In the genomic region with DNA sequence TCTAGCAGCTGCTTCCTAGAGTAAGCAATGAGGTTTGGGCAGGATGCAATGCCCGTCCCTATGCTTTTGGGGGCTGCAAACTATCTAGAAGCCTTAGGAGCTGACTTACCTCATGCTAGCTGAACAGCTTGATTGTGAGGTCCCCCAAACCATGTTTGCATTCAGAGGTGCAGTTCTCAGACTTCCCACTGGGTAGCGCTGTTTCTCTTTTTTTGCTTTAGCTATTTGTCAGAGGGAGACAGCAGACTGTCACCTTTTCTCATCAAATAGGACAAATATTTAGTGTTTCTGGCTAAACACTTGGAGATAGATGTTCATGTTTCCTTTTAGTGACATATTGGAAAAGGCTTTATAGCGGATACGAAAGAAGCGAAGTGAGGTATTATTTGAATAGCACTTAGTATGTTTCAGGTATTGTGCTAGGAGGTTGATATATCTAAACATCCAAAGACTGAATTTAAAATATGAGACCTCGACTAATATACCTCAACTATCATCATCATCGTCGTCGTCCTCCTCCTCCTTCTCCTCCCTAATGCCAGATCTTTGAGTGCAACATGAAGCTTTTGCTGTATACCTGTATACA, we compare ENCODE assay signal across 8 cellular contexts. TPM values are rescaled to one million over a fixed set of nuclear protein-coding genes. Genes with fewer than 3 reads are reported as not detected.
DNase-seq lines count a peak whose midpoint lies in the region; ATAC-seq, FAIRE-seq and TF ChIP-seq lines count a peak whose summit lies in the region.

No MANE protein-coding gene starts in this region.

- intact Hi-C loops in K562 (cut with micrococcal nuclease), result loop anchor here (1.0 to 5.0 kb wide), 6 partner anchors 211 to 956 kb away; no protein-coding TSS in a partner anchor

- ATAC-seq in HG02798 (IDR thresholded peaks at IDR 0.05; ENCODE audit: poor library complexity, unreplicated experiment), result peak; percentile 88
- peak; percentile 93 for ATAC-seq in K562

- peak; percentile 86 to 90 for TF ChIP-seq RAD21 in K562 (CRISPR knock-in tag; conservative IDR thresholded peaks at IDR 0.05 in 1 of 2, IDR thresholded peaks at IDR 0.05 in 1 of 2)

- H3K79me2 ChIP-seq in K562 (ENCODE audit: control insufficient read depth, insufficient read depth, low read length), result no peaks in the 10 kb centered on the region

- POLR2A ChIA-PET in K562 (lab: Yijun Ruan, JAX), result no interaction called here

- BruUV-seq in K562 (replicated peaks; lab: Mats Ljungman, UMichigan), result no TSS peak

- WGBS in K562 (ENCODE audit: insufficient coverage, low coverage, missing lambda C conversion rate), result 0% methylated on average over 9 of the region's 9 CpGs

- no peaks in the 10 kb centered on the region for H3K9me3 ChIP-seq in K562 (replicated peaks; ENCODE audit: control insufficient read depth, insufficient read depth, low read depth, low read length)

- no peak overlapping the region for H3K4me2 ChIP-seq in K562 (ENCODE audit: insufficient read depth, low read length)

- no peaks in the 10 kb centered on the region for H3K9me1 ChIP-seq in K562 (ENCODE audit: control insufficient read depth, insufficient read depth, low read length)

- H3K36me3 ChIP-seq in K562 (ENCODE audit: control insufficient read depth, insufficient read depth, low read length), result no peaks in the 10 kb centered on the region

- CTCF ChIA-PET in K562 (lab: Yijun Ruan, JAX; ENCODE audit: low intra/inter-chr PET ratio), result interaction anchor here (3.4 kb wide), 1 partner anchor 333 kb away, joined by 28 read pairs; no protein-coding TSS in a partner anchor

- H3K4me3 ChIP-seq in K562, result no peak overlapping the region

- no peak for TF ChIP-seq POLR2A in K562 (conservative IDR thresholded peaks at IDR 0.05)

- peak; percentile 86 for FAIRE-seq in K562 (lab: Jason Lieb, UNC)

- DNase-seq in NCI-H524 (lab: John Stamatoyannopoulos, UW) (peak; percentile 2 to 64), NCI-H524 treated with DMSO at 0.1 percent for 48 hours (lab: John Stamatoyannopoulos, UW) (no peak), NCI-H146 (lab: John Stamatoyannopoulos, UW) (peak; percentile 45), T1000 (lab: John Stamatoyannopoulos, UW) (peak; percentile 19), K562 (ENCODE audit: extremely low read depth in 1 of 4, low spot score in 3 of 4) (peak; percentile 52 to 73 (median 59)), iPS-NIHi7 (ENCODE audit: extremely low spot score) (peak; percentile 71)
- DNase-seq in stimulated activated CD4-positive, alpha-beta T cell treated with anti-CD3 and anti-CD28 coated beads, Interleukin-15, amount 100 ng/mL, for 48 hours (ENCODE audit: low read depth in 2 of 2), result peak; percentile 56 to 71

- no peak overlapping the region for H3K9ac ChIP-seq in K562 (ENCODE audit: insufficient read depth in 1 of 2, low read depth in 2 of 2, low read length in 2 of 2)

- no peak overlapping the region for H3K27ac ChIP-seq in K562 (ENCODE audit: extremely low read depth, low read depth, low read length)

- no peak for TF ChIP-seq EP300 in K562 (IDR thresholded peaks at IDR 0.05; ENCODE audit: low read length)

- in situ Hi-C loops in K562 (cut with MboI), result loop anchor here (5.0 to 25.0 kb wide), 2 partner anchors 331 to 956 kb away; no protein-coding TSS in a partner anchor

- peak; percentile 67 to 89 (median 87) for TF ChIP-seq CTCF in K562 (IDR thresholded peaks at IDR 0.05 in 2 of 3, conservative IDR thresholded peaks at IDR 0.05 in 1 of 3; ENCODE audit: insufficient read depth in 2 of 3, low read depth in 1 of 3, low read length in 3 of 3)

- H4K20me1 ChIP-seq in K562 (replicated peaks; ENCODE audit: control insufficient read depth, insufficient read depth, low read length), result no peaks in the 10 kb centered on the region

- no peaks in the 10 kb centered on the region for H3K4me1 ChIP-seq in K562 (replicated peaks in 1 of 2; ENCODE audit: control insufficient read depth in 2 of 2, insufficient read depth in 2 of 2, low read length in 2 of 2)

- no peak overlapping the region for H2AFZ ChIP-seq in K562 (ENCODE audit: low read depth, low read length)

- H3K27me3 ChIP-seq in K562 (ENCODE audit: control insufficient read depth in 2 of 2, insufficient read depth in 2 of 2, low read length in 2 of 2), result peaks cover 0 to 9% of the 10 kb centered on the region in 2 experiments; a peak in 2 of 5 replicates

TF ChIP-seq in K562, 482 proteins besides CTCF, POLR2A, EP300 and RAD21:
- peak; percentile 38; the same call in 1 of the 2 replicates for TF ChIP-seq JUND (IDR thresholded peaks at IDR 0.05; ENCODE audit: borderline replicate concordance, low read depth, low read length)
- TF ChIP-seq JUND (tag; IDR thresholded peaks at IDR 0.05; ENCODE audit: borderline replicate concordance, low read depth, low read length), result no peak
- TF ChIP-seq, protein P1, sequence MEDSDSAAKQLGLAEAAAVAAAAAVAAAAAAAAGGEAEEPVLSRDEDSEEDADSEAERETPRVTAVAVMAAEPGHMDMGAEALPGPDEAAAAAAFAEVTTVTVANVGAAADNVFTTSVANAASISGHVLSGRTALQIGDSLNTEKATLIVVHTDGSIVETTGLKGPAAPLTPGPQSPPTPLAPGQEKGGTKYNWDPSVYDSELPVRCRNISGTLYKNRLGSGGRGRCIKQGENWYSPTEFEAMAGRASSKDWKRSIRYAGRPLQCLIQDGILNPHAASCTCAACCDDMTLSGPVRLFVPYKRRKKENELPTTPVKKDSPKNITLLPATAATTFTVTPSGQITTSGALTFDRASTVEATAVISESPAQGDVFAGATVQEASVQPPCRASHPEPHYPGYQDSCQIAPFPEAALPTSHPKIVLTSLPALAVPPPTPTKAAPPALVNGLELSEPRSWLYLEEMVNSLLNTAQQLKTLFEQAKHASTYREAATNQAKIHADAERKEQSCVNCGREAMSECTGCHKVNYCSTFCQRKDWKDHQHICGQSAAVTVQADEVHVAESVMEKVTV (CRISPR knock-in tag; IDR thresholded peaks at IDR 0.05), result peak; percentile 81
- 0 out of 2 replicates have a peak, but pooled peaks have one; percentile 42 for TF ChIP-seq ARID2 (IDR thresholded peaks at IDR 0.05)
- TF ChIP-seq EHMT2 (IDR thresholded peaks at IDR 0.05), result no peak
- TF ChIP-seq SRSF3 (IDR thresholded peaks at IDR 0.05; ENCODE audit: insufficient read depth, low read length), result no peak
- peak; percentile 81 for TF ChIP-seq SMC3 (conservative IDR thresholded peaks at IDR 0.05; ENCODE audit: insufficient read depth, low read depth, low read length)
- TF ChIP-seq MEIS2 (IDR thresholded peaks at IDR 0.05; ENCODE audit: partially characterized antibody), result peak; percentile 75
- TF ChIP-seq ILF3 (IDR thresholded peaks at IDR 0.05; ENCODE audit: borderline replicate concordance), result no peak
- TF ChIP-seq, protein P2, sequence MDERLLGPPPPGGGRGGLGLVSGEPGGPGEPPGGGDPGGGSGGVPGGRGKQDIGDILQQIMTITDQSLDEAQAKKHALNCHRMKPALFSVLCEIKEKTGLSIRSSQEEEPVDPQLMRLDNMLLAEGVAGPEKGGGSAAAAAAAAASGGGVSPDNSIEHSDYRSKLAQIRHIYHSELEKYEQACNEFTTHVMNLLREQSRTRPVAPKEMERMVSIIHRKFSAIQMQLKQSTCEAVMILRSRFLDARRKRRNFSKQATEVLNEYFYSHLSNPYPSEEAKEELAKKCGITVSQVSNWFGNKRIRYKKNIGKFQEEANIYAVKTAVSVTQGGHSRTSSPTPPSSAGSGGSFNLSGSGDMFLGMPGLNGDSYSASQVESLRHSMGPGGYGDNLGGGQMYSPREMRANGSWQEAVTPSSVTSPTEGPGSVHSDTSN (CRISPR knock-in tag; IDR thresholded peaks at IDR 0.05; ENCODE audit: low read depth), result no peak
- TF ChIP-seq, protein P2 (tag; conservative IDR thresholded peaks at IDR 0.05; ENCODE audit: low read depth), result peak; percentile 82
- TF ChIP-seq KAT8 (IDR thresholded peaks at IDR 0.05; ENCODE audit: low read depth), result no peak

RNA-seq across cellular contexts. Expression of a gene that starts 18.7 kb away (rescaled TPM):
- total RNA-seq in K562 (2011; cell fraction: chromatin; rRNA removed; ENCODE audit: low replicate concordance), result 16.3 and 18.3 TPM in 2 replicates
- total RNA-seq in K562 (2011; cell fraction: nucleolus; rRNA removed), result 10.3 and 11.7 TPM in 2 replicates
- 20.1 and 20.8 TPM in 2 replicates for total RNA-seq in K562 (2011; cell fraction: nucleoplasm; rRNA removed)
- total RNA-seq in K562 (2014; rRNA removed) (7.9 and 13.7 TPM in 2 replicates), K562 (2014; rRNA removed; fragmentation: Illumina TruSeq; extraction: Trizol) (19.5 and 19.9 TPM in 2 replicates), K562 (2015; rRNA removed; fragmentation: Illumina TruSeq; extraction: Trizol) (20.0 and 20.6 TPM in 2 replicates), K562 (2021) (13.2 and 15.2 TPM in 2 replicates)
- polyA plus RNA-seq in K562 (2011; rRNA removed) (20.8 and 28.5 TPM in 2 replicates), K562 (2014; fragmentation: Illumina TruSeq; extraction: Trizol) (24.1 and 25.5 TPM in 2 replicates), K562 (2014; fragmentation: Nextera tagmentation; extraction: Ambion mirVana) (1 to 10 TPM; 4.4 to 4.5 TPM), K562 (2014; rRNA removed) (13.3 TPM in 2 replicates)
- polyA plus RNA-seq in K562 (2011; cell fraction: cytosol; rRNA removed), result 14.1 and 18.6 TPM in 2 replicates
- polyA plus RNA-seq in K562 (2011; cell fraction: nucleus; rRNA removed), result 4.6 and 4.7 TPM in 2 replicates
- 12.0 and 14.0 TPM in 2 replicates for polyA plus RNA-seq in K562 (2012)
- polyA minus RNA-seq in K562 (2011; rRNA and poly(A)+ RNA removed), result 22.1 and 23.0 TPM in 2 replicates
- polyA minus RNA-seq in K562 (2011; cell fraction: cytosol; rRNA and poly(A)+ RNA removed), result 5.8 and 10.6 TPM in 2 replicates
- polyA minus RNA-seq in K562 (2011; cell fraction: nucleus; rRNA and poly(A)+ RNA removed), result 1.3 and 2.2 TPM in 2 replicates
